Comparison of ENCODE assay signal across 23 cellular contexts in genomic region chr19:15979293-15979692, GRCh38. TPM values are rescaled to one million over a fixed set of nuclear protein-coding genes. Genes with fewer than 3 reads are reported as not detected.
A peak's percentile ranks its signal among the peaks of the same experiment; 100 is the strongest.
DNase-seq lines count a peak whose midpoint lies in the region; TF ChIP-seq lines count a peak whose summit lies in the region.
"Had no signal": no experiment of that assay in that cellular context is flagged by ENCODE, and none has a peak within 500 bp of the region (broad histone marks: within the 10 kb centered on the region; RNA-seq: fewer than 3 reads in every experiment).

No MANE protein-coding gene starts in this region.

- H3K4me3 ChIP-seq in HEK293 (ENCODE audit: low read depth, low read length), result no peak overlapping the region
- no peak overlapping the region for H3K4me3 ChIP-seq in esophagus muscularis mucosa
- H3K4me3 ChIP-seq: BLaER1 treated with 17β-estradiol and CSF1 and Interleukin-3, amounts not matched to agents 10 nM and 100 nM; GM12878 had no signal

- no peak for TF ChIP-seq POLR2A in esophagus muscularis mucosa (IDR thresholded peaks at IDR 0.05; ENCODE audit: low read depth)

- POLR2A ChIA-PET in HEK293 (lab: Yijun Ruan, JAX), result no interaction called here

- no peak for TF ChIP-seq EP300 in esophagus muscularis mucosa (IDR thresholded peaks at IDR 0.05)

- peak; percentile 57 for DNase-seq in esophagus muscularis mucosa (ENCODE audit: extremely low spot score)
- DNase-seq in nucleus accumbens (lab: John Stamatoyannopoulos, UW), result no peak
- DNase-seq in activated gamma-delta T cell treated with Interleukin-2 at 50 U/mL for 16 hours, result no peak
- DNase-seq in C1 segment of cervical spinal cord (lab: John Stamatoyannopoulos, UW), result no peak
- DNase-seq: 8988T; AML-193; CD4-positive, alpha-beta memory T cell; CD4-positive, CD25-positive, alpha-beta regulatory T cell; CD8-positive, alpha-beta memory T cell; COR-L47; DMS 273 treated with DMSO at 0.1 percent for 48 hours; DMS153; DMS53; DMS79; DND-41; EL; GDM1 had no signal

- CTCF ChIA-PET in HEK293 (lab: Yijun Ruan, JAX), result no interaction called here

- H3K4me1 ChIP-seq in HEK293 (ENCODE audit: control insufficient read depth, insufficient read depth, low read length) (no peaks in the 10 kb centered on the region), esophagus muscularis mucosa (no peaks in the 10 kb centered on the region)

- H3K27me3 ChIP-seq in esophagus muscularis mucosa, result peaks cover 0 to 53% (median 0%) of the 10 kb centered on the region in 4 donors
- H3K27me3 ChIP-seq: BLaER1 treated with 17β-estradiol and CSF1 and Interleukin-3, amounts not matched to agents 10 nM and 100 nM had no signal

- 88% methylated on average over 2 of the region's 4 CpGs for WGBS in esophagus muscularis mucosa

- TF ChIP-seq CTCF in HEK293 (tag by site-specific recombination; IDR thresholded peaks at IDR 0.05) (no peak), esophagus muscularis mucosa (IDR thresholded peaks at IDR 0.05) (no peak)

- H3K9me3 ChIP-seq in HEK293 (ENCODE audit: control insufficient read depth, insufficient read depth, low read depth, low read length) (no peaks in the 10 kb centered on the region), esophagus muscularis mucosa (peaks cover 0 to 31% (median 16%) of the 10 kb centered on the region in 4 donors)

- H3K36me3 ChIP-seq in HEK293 (ENCODE audit: control insufficient read depth in 2 of 2, insufficient read depth in 1 of 2, low read length in 2 of 2), result no peaks in the 10 kb centered on the region
- no peaks in the 10 kb centered on the region for H3K36me3 ChIP-seq in esophagus muscularis mucosa
- H3K36me3 ChIP-seq: BLaER1 treated with 17β-estradiol and CSF1 and Interleukin-3, amounts not matched to agents 10 nM and 100 nM had no signal

- H3K27ac ChIP-seq in HEK293 (ENCODE audit: extremely low read depth, low read depth, low read length), result no peak overlapping the region
- H3K27ac ChIP-seq in esophagus muscularis mucosa (replicated peaks in 1 of 4), result no peak overlapping the region
- H3K27ac ChIP-seq: BLaER1 treated with 17β-estradiol and CSF1 and Interleukin-3, amounts not matched to agents 10 nM and 100 nM had no signal

- intact Hi-C loops in esophagus muscularis mucosa (cut with DNase I), result no loop called here

TF ChIP-seq in HEK293, 187 proteins besides CTCF, POLR2A, EP300 and RAD21:
- TF ChIP-seq ZNF362 (tag by site-specific recombination; IDR thresholded peaks at IDR 0.05), result no peak
- TF ChIP-seq ZNF16 (tag by site-specific recombination; IDR thresholded peaks at IDR 0.05; ENCODE audit: low read depth), result peak; percentile 57; the same call in 1 of the 2 replicates
TF ChIP-seq in HEK293: peak in this region for 1.

RNA-seq across cellular contexts. Expression of gene OR10H4, which starts 30.5 kb away (rescaled TPM):
- not detected for total RNA-seq in esophagus muscularis mucosa
- total RNA-seq: B cell; CD4-positive, alpha-beta memory T cell; CD4-positive, CD25-positive, alpha-beta regulatory T cell; CD8-positive, alpha-beta memory T cell; Daoy; G401; GM12878 had no signal

RNA-seq across cellular contexts. Expression of gene CYP4F11, which starts 45.0 kb away (rescaled TPM):
- under 1 TPM in 2 of 4 donors, not detected in 2; 0.32 to 0.66 TPM for total RNA-seq in esophagus muscularis mucosa
- total RNA-seq: B cell; CD4-positive, alpha-beta memory T cell; CD4-positive, CD25-positive, alpha-beta regulatory T cell; CD8-positive, alpha-beta memory T cell; GM12878 had no signal
